ENCODE assay signal across 2 cellular contexts in the genomic region with DNA sequence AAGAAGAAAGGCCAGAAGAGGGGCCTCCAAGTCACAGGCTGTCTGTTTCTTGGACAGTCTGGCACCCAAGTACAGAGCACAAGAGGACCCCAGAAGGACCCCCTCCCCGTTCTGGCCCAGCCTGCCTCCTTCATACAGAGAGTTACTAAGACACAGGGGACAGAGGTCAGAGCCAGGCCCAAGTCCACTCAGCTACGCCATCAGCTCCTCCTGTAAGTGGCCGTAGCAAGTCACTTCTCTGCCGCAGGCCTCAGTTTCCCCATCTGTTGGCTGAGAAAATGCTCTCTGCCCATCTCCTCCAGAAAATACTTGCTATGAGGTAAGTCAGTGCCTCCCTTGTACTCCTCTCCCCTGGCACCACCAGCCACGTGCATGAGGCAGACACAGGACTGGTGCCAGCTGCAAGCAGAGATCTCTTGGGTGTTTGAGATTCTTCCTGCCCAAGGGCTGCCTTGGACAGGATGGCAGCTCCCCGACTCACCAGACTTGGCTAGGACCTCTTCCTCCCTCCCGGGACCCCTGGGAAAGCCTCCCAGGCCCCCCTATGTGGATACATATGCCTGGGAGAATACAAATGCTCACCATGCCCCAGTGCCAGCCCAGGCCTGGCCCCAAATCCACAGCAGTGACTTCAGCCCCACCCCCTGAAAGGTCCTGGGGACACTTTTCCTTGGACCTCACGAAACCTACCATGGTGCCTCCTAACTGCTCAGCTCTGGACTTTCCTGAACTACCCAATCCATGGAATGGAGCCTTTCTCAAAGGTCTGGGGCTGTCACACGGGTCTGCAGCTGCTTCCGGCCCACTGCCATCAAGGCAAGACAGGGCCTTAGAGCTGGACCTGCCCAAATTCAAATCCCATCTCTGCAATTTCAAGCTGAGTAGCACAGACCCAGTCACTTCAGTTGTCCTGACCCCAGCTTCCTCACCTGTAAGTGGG.
TF ChIP-seq lines count a peak whose summit lies in the region.

No MANE protein-coding gene starts in this region.

TF ChIP-seq in A549, 52 proteins besides CTCF, POLR2A, EP300 and RAD21:
- TF ChIP-seq SMC3 (IDR thresholded peaks at IDR 0.05) = no peak
- TF ChIP-seq FOSB (CRISPR knock-in tag; IDR thresholded peaks at IDR 0.05) = no peak
- TF ChIP-seq ESRRA (IDR thresholded peaks at IDR 0.05; ENCODE audit: borderline replicate concordance, low read length) = no peak
- TF ChIP-seq, protein P1, sequence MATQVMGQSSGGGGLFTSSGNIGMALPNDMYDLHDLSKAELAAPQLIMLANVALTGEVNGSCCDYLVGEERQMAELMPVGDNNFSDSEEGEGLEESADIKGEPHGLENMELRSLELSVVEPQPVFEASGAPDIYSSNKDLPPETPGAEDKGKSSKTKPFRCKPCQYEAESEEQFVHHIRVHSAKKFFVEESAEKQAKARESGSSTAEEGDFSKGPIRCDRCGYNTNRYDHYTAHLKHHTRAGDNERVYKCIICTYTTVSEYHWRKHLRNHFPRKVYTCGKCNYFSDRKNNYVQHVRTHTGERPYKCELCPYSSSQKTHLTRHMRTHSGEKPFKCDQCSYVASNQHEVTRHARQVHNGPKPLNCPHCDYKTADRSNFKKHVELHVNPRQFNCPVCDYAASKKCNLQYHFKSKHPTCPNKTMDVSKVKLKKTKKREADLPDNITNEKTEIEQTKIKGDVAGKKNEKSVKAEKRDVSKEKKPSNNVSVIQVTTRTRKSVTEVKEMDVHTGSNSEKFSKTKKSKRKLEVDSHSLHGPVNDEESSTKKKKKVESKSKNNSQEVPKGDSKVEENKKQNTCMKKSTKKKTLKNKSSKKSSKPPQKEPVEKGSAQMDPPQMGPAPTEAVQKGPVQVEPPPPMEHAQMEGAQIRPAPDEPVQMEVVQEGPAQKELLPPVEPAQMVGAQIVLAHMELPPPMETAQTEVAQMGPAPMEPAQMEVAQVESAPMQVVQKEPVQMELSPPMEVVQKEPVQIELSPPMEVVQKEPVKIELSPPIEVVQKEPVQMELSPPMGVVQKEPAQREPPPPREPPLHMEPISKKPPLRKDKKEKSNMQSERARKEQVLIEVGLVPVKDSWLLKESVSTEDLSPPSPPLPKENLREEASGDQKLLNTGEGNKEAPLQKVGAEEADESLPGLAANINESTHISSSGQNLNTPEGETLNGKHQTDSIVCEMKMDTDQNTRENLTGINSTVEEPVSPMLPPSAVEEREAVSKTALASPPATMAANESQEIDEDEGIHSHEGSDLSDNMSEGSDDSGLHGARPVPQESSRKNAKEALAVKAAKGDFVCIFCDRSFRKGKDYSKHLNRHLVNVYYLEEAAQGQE (IDR thresholded peaks at IDR 0.05) = no peak
- no peak for TF ChIP-seq FOSL2 (IDR thresholded peaks at IDR 0.05)
- no peak for TF ChIP-seq FOSL2 (CRISPR knock-in tag; IDR thresholded peaks at IDR 0.05)
- TF ChIP-seq CEBPB (IDR thresholded peaks at IDR 0.05) = no peak
- TF ChIP-seq RNF2 (IDR thresholded peaks at IDR 0.05; ENCODE audit: borderline replicate concordance, low read depth) = no peak
- TF ChIP-seq HOXB5 (CRISPR knock-in tag; IDR thresholded peaks at IDR 0.05) = no peak
- TF ChIP-seq, protein P2, sequence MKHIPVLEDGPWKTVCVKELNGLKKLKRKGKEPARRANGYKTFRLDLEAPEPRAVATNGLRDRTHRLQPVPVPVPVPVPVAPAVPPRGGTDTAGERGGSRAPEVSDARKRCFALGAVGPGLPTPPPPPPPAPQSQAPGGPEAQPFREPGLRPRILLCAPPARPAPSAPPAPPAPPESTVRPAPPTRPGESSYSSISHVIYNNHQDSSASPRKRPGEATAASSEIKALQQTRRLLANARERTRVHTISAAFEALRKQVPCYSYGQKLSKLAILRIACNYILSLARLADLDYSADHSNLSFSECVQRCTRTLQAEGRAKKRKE (CRISPR knock-in tag; IDR thresholded peaks at IDR 0.05; ENCODE audit: low read depth) = no peak
- TF ChIP-seq RFX5 (IDR thresholded peaks at IDR 0.05) = no peak

TF ChIP-seq in IMR-90, 13 proteins besides CTCF, POLR2A, EP300 and RAD21:
- TF ChIP-seq CEBPB (IDR thresholded peaks at IDR 0.05; ENCODE audit: low read depth, low read length) = no peak
- no peak for TF ChIP-seq CHD1 (IDR thresholded peaks at IDR 0.05; ENCODE audit: low read depth, low read length)
- no peak for TF ChIP-seq FOS (IDR thresholded peaks at IDR 0.05; ENCODE audit: low read depth, low read length)
- no peak for TF ChIP-seq BHLHE40 (IDR thresholded peaks at IDR 0.05; ENCODE audit: low read depth, low read length)
- no peak for TF ChIP-seq SMC3 (IDR thresholded peaks at IDR 0.05; ENCODE audit: low read depth, low read length)
- no peak for TF ChIP-seq MAZ (IDR thresholded peaks at IDR 0.05; ENCODE audit: borderline replicate concordance, low read depth, low read length)
- TF ChIP-seq, protein P3, sequence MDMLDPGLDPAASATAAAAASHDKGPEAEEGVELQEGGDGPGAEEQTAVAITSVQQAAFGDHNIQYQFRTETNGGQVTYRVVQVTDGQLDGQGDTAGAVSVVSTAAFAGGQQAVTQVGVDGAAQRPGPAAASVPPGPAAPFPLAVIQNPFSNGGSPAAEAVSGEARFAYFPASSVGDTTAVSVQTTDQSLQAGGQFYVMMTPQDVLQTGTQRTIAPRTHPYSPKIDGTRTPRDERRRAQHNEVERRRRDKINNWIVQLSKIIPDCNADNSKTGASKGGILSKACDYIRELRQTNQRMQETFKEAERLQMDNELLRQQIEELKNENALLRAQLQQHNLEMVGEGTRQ (IDR thresholded peaks at IDR 0.05; ENCODE audit: low read depth, low read length) = no peak
- TF ChIP-seq NFE2L2 (IDR thresholded peaks at IDR 0.05; ENCODE audit: low read depth, low read length) = no peak
- TF ChIP-seq, protein P4, sequence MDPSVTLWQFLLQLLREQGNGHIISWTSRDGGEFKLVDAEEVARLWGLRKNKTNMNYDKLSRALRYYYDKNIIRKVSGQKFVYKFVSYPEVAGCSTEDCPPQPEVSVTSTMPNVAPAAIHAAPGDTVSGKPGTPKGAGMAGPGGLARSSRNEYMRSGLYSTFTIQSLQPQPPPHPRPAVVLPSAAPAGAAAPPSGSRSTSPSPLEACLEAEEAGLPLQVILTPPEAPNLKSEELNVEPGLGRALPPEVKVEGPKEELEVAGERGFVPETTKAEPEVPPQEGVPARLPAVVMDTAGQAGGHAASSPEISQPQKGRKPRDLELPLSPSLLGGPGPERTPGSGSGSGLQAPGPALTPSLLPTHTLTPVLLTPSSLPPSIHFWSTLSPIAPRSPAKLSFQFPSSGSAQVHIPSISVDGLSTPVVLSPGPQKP (IDR thresholded peaks at IDR 0.05; ENCODE audit: borderline replicate concordance, low read depth, low read length) = no peak
- TF ChIP-seq MAFK (IDR thresholded peaks at IDR 0.05; ENCODE audit: low read depth, low read length) = no peak
- TF ChIP-seq MXI1 (IDR thresholded peaks at IDR 0.05; ENCODE audit: borderline replicate concordance, low read depth, low read length) = no peak
- TF ChIP-seq RFX5 (IDR thresholded peaks at IDR 0.05; ENCODE audit: low read depth, low read length) = no peak
- no peak for TF ChIP-seq RCOR1 (IDR thresholded peaks at IDR 0.05; ENCODE audit: insufficient replicate concordance, low read length)
